11 cellular contexts compared by ENCODE assay signal in the genomic region with DNA sequence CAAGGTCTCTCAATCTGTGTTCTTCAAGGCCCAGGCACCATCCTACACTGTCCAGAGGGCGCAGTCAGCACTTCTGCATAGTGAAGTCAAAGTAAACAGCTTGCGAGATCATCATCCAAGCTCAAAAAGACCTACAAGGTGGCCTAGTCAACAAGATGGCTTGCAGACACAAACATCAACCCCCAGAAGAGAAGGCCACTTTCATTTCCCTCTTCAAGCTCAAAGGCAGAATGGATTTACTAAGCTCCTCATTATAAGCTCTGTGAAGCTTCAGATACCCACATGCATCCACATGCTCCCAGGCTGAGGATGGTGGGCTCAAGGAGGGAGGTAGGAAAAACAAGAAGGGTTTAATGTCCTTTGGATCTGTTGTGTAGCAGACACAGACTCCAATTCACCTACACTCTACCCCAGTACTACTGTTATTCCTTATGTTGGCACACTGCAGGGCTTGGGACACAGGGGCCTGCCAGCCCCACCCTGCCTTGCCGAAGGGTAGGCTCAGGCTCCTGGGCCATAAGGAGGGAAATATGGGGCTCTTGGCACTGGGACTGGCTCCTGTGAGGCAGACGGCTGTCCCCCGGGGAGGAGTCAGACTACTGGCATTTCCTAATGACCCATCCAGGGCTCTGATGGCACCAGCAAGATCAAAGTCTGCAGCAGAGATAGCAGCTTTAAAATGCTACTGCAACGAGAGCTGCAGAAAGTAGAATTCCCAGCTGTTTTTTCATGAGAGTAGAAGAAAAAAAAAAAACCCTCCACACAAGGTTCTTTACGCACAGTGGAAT. TPM values are rescaled to one million over a fixed set of nuclear protein-coding genes. Genes with fewer than 3 reads are reported as not detected.
DNase-seq lines count a peak whose midpoint lies in the region; ATAC-seq and TF ChIP-seq lines count a peak whose summit lies in the region.
"Had no signal": no experiment of that assay in that cellular context is flagged by ENCODE, and none has a peak within 500 bp of the region (broad histone marks: within the 10 kb centered on the region; RNA-seq: fewer than 3 reads in every experiment).

No MANE protein-coding gene starts in this region.

- CTCF ChIA-PET in CD8-positive, alpha-beta T cell (lab: Charles Lee), result interaction anchor here (0.8 to 5.8 kb wide), 4 partner anchors 14 to 272 kb away, joined by 3 to 63 read pairs (median 4); no protein-coding TSS in a partner anchor

- H3K27me3 ChIP-seq in CD8-positive, alpha-beta T cell (ENCODE audit: insufficient read depth, low read length), result no peaks in the 10 kb centered on the region
- H3K27me3 ChIP-seq: breast epithelium, ovary had no signal

- no peak for DNase-seq in CD8-positive, alpha-beta T cell
- DNase-seq in cardiac fibroblast (ENCODE audit: low read depth in 2 of 2), result peak; percentile 58 to 61
- peak; percentile 43 for DNase-seq in myocyte (ENCODE audit: low read depth)
- DNase-seq in GM19238 (ENCODE audit: insufficient read length, low spot score), result no peak
- no peak for DNase-seq in hepatic stellate cell (ENCODE audit: low spot score)
- DNase-seq in dedifferentiated amniotic fluid mesenchymal stem cell (ENCODE audit: extremely low spot score), result no peak
- no peak for DNase-seq in putamen (ENCODE audit: low spot score)
- DNase-seq: NCI-H1092 treated with DMSO at 0.1 percent for 48 hours, ovary had no signal

- ATAC-seq in CD8-positive, alpha-beta T cell, result no peak

- POLR2A ChIA-PET in CD8-positive, alpha-beta T cell (lab: Charles Lee), result interaction anchor here (1.2 to 1.7 kb wide), 3 partner anchors 13 to 271 kb away, joined by 3 to 4 read pairs (median 4); partner anchors contain the start of gene NDUFA6

- H3K27ac ChIP-seq in CD8-positive, alpha-beta T cell (ENCODE audit: low read depth, low read length), result no peak overlapping the region
- H3K27ac ChIP-seq: ovary had no signal

- no peaks in the 10 kb centered on the region for H3K9me3 Mint-ChIP-seq in CD8-positive, alpha-beta T cell
- no peaks in the 10 kb centered on the region for H3K9me3 Mint-ChIP-seq in IgD-negative memory B cell

- no peak overlapping the region for H3K4me3 ChIP-seq in CD8-positive, alpha-beta T cell (ENCODE audit: low read depth, low read length)
- H3K4me3 ChIP-seq in cardiac fibroblast (replicated peaks in 1 of 2; ENCODE audit: low read depth in 2 of 2, low read length in 2 of 2), result no peak overlapping the region
- H3K4me3 ChIP-seq: breast epithelium, ovary had no signal

- peak overlapping the region; percentile 47 for H3K27ac Mint-ChIP-seq in CD8-positive, alpha-beta T cell
- peak overlapping the region in 2 of 3 donors; percentile 6 to 89 for H3K27ac Mint-ChIP-seq in IgD-negative memory B cell

- H3K9me3 ChIP-seq in CD8-positive, alpha-beta T cell (ENCODE audit: low read length), result no peaks in the 10 kb centered on the region
- H3K9me3 ChIP-seq: breast epithelium, ovary had no signal

- H3K4me3 Mint-ChIP-seq in CD8-positive, alpha-beta T cell, result no peak overlapping the region
- H3K4me3 Mint-ChIP-seq in IgD-negative memory B cell, result peak overlapping the region in 2 of 4 donors; percentile 28 to 56

- H3K36me3 ChIP-seq in CD8-positive, alpha-beta T cell (ENCODE audit: insufficient read depth, low read length), result peaks cover 8% of the 10 kb centered on the region
- H3K36me3 ChIP-seq: breast epithelium, ovary had no signal

- peaks cover 44% of the 10 kb centered on the region for H3K4me1 Mint-ChIP-seq in CD8-positive, alpha-beta T cell (ENCODE audit: low read depth)
- peaks cover 19 to 27% (median 20%) of the 10 kb centered on the region in 3 donors for H3K4me1 Mint-ChIP-seq in IgD-negative memory B cell

- H3K27me3 Mint-ChIP-seq in CD8-positive, alpha-beta T cell (ENCODE audit: low read depth), result no peaks in the 10 kb centered on the region
- H3K27me3 Mint-ChIP-seq in IgD-negative memory B cell, result no peaks in the 10 kb centered on the region

- H3K36me3 Mint-ChIP-seq in CD8-positive, alpha-beta T cell, result peaks cover 40% of the 10 kb centered on the region
- peaks cover 3% of the 10 kb centered on the region for H3K36me3 Mint-ChIP-seq in IgD-negative memory B cell

- intact Hi-C loops in CD8-positive, alpha-beta T cell (cut with DNase I, micrococcal nuclease), result no loop called here

- no peak for TF ChIP-seq CTCF in CD8-positive, alpha-beta T cell (IDR thresholded peaks at IDR 0.05)
- no peak for TF ChIP-seq CTCF in cardiac fibroblast (IDR thresholded peaks at IDR 0.05; ENCODE audit: low read depth, low read length)

- H3K4me1 ChIP-seq in CD8-positive, alpha-beta T cell (ENCODE audit: insufficient read depth, low read length), result peaks cover 8% of the 10 kb centered on the region

RNA-seq across cellular contexts. Expression of gene CYP2D6, which starts 42.0 kb away (rescaled TPM):
- total RNA-seq in CD8-positive, alpha-beta T cell, result 1 to 10 TPM; 2.8 to 3.1 TPM
- polyA plus RNA-seq in IgD-negative memory B cell, result not detected
- not detected in 2 replicates for total RNA-seq in myocyte
- 0.64 TPM for polyA plus RNA-seq in myocyte (2012)

Comparison
In these comparisons a context has a peak if more than half of its experiments do, and no peak if none do; other contexts are left out.
1. DNase-seq: peak in cardiac fibroblast (2 of 2) and myocyte (single experiment); none in CD8-positive, alpha-beta T cell (0 of 7), GM19238 (single experiment), hepatic stellate cell (single experiment), dedifferentiated amniotic fluid mesenchymal stem cell (single experiment) and putamen (single experiment).